In the genomic region with DNA sequence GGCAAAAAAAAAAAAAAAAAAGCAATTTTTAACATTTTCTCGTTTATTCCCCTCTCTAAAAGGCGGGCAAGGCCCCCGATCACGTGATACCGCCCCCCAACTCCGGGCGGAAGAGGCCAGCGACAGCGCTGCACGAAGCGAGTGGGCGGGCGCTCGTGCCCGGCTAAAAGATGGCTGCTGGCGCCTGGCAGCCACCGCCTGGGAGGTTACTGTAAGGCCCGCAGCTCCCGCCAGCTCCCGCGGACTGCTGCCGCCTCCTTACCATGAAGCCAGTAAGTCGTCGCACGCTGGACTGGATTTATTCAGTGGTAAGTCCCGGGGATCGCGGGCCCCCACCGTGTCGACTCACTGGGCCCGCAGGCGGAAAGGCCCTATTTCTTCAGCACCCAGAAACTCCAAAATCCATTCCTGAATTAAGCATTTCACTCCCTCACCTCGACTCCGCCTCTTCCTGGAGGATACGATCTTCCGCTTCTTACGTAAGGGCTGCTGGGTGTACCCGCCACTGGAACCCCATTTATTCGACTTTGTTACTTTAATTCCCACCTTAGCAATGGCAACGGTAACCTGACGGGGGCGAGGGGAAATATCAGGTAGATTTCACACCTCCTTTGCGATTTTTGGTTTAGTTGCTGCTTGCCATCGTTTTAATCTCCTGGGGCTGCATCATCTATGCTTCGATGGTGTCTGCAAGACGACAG, we compare ENCODE assay signal across 1 cellular context.
A peak's percentile ranks its signal among the peaks of the same experiment; 100 is the strongest.
TF ChIP-seq lines count a peak whose summit lies in the region.

A gene with protein sequence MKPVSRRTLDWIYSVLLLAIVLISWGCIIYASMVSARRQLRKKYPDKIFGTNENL (plus strand): TSS at position 156 of the 701 bp plus-strand sequence. CDS start 108 bp downstream, at position 264.
A gene (minus strand): TSS at position 415 of the 701 bp plus-strand sequence. CDS start 150 bp downstream, at position 265.

TF ChIP-seq in WTC11, 78 proteins besides CTCF, POLR2A, EP300 and RAD21 (continued from another document):
- TF ChIP-seq, protein P1, sequence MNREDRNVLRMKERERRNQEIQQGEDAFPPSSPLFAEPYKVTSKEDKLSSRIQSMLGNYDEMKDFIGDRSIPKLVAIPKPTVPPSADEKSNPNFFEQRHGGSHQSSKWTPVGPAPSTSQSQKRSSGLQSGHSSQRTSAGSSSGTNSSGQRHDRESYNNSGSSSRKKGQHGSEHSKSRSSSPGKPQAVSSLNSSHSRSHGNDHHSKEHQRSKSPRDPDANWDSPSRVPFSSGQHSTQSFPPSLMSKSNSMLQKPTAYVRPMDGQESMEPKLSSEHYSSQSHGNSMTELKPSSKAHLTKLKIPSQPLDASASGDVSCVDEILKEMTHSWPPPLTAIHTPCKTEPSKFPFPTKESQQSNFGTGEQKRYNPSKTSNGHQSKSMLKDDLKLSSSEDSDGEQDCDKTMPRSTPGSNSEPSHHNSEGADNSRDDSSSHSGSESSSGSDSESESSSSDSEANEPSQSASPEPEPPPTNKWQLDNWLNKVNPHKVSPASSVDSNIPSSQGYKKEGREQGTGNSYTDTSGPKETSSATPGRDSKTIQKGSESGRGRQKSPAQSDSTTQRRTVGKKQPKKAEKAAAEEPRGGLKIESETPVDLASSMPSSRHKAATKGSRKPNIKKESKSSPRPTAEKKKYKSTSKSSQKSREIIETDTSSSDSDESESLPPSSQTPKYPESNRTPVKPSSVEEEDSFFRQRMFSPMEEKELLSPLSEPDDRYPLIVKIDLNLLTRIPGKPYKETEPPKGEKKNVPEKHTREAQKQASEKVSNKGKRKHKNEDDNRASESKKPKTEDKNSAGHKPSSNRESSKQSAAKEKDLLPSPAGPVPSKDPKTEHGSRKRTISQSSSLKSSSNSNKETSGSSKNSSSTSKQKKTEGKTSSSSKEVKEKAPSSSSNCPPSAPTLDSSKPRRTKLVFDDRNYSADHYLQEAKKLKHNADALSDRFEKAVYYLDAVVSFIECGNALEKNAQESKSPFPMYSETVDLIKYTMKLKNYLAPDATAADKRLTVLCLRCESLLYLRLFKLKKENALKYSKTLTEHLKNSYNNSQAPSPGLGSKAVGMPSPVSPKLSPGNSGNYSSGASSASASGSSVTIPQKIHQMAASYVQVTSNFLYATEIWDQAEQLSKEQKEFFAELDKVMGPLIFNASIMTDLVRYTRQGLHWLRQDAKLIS (CRISPR knock-in tag; IDR thresholded peaks at IDR 0.05; ENCODE audit: borderline replicate concordance), result peak; percentile 76; the same call in 1 of the 2 replicates
- TF ChIP-seq CREB1 (CRISPR knock-in tag; IDR thresholded peaks at IDR 0.05) (0 out of 2 replicates have a peak, but pooled peaks have one; percentile 61), KAT7 (CRISPR knock-in tag; IDR thresholded peaks at IDR 0.05; ENCODE audit: borderline replicate concordance) (no peak), NR1H2 (CRISPR knock-in tag; IDR thresholded peaks at IDR 0.05) (no peak), ZNF416 (CRISPR knock-in tag; IDR thresholded peaks at IDR 0.05) (0 out of 2 replicates have a peak, but pooled peaks have one; percentile 72), SMAD4 (CRISPR knock-in tag; IDR thresholded peaks at IDR 0.05) (0 out of 2 replicates have a peak, but pooled peaks have one; percentile 40), ZNF138 (CRISPR knock-in tag; conservative IDR thresholded peaks at IDR 0.05) (no peak), TEAD1 (CRISPR knock-in tag; IDR thresholded peaks at IDR 0.05) (peak; percentile 66), FOXK1 (CRISPR knock-in tag; IDR thresholded peaks at IDR 0.05) (peak; percentile 60; the same call in 1 of the 2 replicates)
- TF ChIP-seq, protein P2, sequence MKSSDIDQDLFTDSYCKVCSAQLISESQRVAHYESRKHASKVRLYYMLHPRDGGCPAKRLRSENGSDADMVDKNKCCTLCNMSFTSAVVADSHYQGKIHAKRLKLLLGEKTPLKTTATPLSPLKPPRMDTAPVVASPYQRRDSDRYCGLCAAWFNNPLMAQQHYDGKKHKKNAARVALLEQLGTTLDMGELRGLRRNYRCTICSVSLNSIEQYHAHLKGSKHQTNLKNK (CRISPR knock-in tag; IDR thresholded peaks at IDR 0.05), result no peak
- TF ChIP-seq, protein P3, sequence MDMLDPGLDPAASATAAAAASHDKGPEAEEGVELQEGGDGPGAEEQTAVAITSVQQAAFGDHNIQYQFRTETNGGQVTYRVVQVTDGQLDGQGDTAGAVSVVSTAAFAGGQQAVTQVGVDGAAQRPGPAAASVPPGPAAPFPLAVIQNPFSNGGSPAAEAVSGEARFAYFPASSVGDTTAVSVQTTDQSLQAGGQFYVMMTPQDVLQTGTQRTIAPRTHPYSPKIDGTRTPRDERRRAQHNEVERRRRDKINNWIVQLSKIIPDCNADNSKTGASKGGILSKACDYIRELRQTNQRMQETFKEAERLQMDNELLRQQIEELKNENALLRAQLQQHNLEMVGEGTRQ (CRISPR knock-in tag; IDR thresholded peaks at IDR 0.05), result peak; percentile 94
- TF ChIP-seq, protein P4, sequence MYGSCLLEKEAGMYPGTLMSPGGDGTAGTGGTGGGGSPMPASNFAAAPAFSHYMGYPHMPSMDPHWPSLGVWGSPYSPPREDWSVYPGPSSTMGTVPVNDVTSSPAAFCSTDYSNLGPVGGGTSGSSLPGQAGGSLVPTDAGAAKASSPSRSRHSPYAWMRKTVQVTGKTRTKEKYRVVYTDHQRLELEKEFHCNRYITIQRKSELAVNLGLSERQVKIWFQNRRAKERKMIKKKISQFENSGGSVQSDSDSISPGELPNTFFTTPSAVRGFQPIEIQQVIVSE (CRISPR knock-in tag; IDR thresholded peaks at IDR 0.05; ENCODE audit: borderline replicate concordance), result no peak
- TF ChIP-seq, protein P5, sequence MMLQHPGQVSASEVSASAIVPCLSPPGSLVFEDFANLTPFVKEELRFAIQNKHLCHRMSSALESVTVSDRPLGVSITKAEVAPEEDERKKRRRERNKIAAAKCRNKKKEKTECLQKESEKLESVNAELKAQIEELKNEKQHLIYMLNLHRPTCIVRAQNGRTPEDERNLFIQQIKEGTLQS (CRISPR knock-in tag; conservative IDR thresholded peaks at IDR 0.05), result no peak
- TF ChIP-seq, protein P6, sequence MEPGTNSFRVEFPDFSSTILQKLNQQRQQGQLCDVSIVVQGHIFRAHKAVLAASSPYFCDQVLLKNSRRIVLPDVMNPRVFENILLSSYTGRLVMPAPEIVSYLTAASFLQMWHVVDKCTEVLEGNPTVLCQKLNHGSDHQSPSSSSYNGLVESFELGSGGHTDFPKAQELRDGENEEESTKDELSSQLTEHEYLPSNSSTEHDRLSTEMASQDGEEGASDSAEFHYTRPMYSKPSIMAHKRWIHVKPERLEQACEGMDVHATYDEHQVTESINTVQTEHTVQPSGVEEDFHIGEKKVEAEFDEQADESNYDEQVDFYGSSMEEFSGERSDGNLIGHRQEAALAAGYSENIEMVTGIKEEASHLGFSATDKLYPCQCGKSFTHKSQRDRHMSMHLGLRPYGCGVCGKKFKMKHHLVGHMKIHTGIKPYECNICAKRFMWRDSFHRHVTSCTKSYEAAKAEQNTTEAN (CRISPR knock-in tag; IDR thresholded peaks at IDR 0.05), result 0 out of 2 replicates have a peak, but pooled peaks have one; percentile 54
